Comparison of ENCODE assay signal across 4 cellular contexts in genomic region chr6:165654144-165654543, GRCh38. TPM values are rescaled to one million over a fixed set of nuclear protein-coding genes. Genes with fewer than 3 reads are reported as not detected.
"Had no signal": no experiment of that assay in that cellular context is flagged by ENCODE, and none has a peak within 500 bp of the region (broad histone marks: within the 10 kb centered on the region; RNA-seq: fewer than 3 reads in every experiment).

No MANE protein-coding gene starts in this region.

- DNase-seq: GDM1, GF-D8 had no signal

- H3K4me3 ChIP-seq: GM12878 had no signal

RNA-seq across cellular contexts. Expression of gene PDE10A, which starts 8.9 kb away (rescaled TPM):
- total RNA-seq: G401 had no signal
